12 cellular contexts compared by ENCODE assay signal in the genomic region with DNA sequence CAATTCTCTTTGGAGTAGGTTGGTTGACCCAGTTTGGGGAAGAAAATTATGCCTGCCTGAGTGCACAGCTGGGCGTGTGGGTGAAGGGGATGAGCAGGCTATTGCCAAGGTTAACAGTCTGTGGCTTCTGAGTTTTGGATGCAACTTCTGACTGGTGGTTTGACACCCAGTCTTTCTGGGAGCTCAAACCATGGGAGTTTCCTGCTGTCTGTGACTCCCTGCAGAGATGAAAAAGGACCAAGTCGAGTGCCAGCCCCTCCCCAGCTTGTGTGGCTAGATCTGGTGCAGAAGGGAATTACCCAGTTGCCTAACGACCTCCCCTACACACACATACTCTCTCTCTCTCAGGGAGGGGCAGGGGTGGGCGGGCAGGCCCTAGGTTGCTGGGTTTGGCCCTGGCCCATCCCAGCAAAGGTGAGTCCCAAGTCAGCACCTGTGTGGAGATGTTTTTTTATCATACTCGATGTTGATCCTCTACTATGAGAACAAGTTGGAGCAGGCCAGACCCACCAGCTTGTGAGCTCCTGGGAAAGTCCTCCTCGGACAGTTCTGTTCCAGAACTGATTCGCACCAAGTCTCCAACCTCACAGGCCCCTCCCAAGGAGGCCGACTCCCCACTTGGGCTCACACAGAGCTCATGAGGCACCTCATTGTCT. TPM values are rescaled to one million over a fixed set of nuclear protein-coding genes. Genes with fewer than 3 reads are reported as not detected.
A peak's percentile ranks its signal among the peaks of the same experiment; 100 is the strongest.
DNase-seq lines count a peak whose midpoint lies in the region; ATAC-seq and TF ChIP-seq lines count a peak whose summit lies in the region.
"Had no signal": no experiment of that assay in that cellular context is flagged by ENCODE, and none has a peak within 500 bp of the region (broad histone marks: within the 10 kb centered on the region; RNA-seq: fewer than 3 reads in every experiment).

No MANE protein-coding gene starts in this region.

- no peak for TF ChIP-seq POLR2A in vagina (IDR thresholded peaks at IDR 0.05)

- H3K4me3 ChIP-seq in RWPE2 (ENCODE audit: severe bottlenecking) = no peak overlapping the region
- no peak overlapping the region for H3K4me3 ChIP-seq in vagina
- H3K4me3 ChIP-seq: K562 had no signal

- H3K27ac Mint-ChIP-seq in activated naive CD4-positive, alpha-beta T cell treated with anti-CD3 and anti-CD28 coated beads, Interleukin-2, amount 50 U/mL, for 72 hours = no peak overlapping the region
- H3K27ac Mint-ChIP-seq: nephron progenitor cell had no signal

- H3K36me3 ChIP-seq in RWPE2 (ENCODE audit: low read depth) (peaks cover 50% of the 10 kb centered on the region), vagina (peaks cover 0 to 22% of the 10 kb centered on the region in 2 donors)

- H3K27me3 ChIP-seq in RWPE2 (ENCODE audit: insufficient read depth, poor library complexity, severe bottlenecking) (no peaks in the 10 kb centered on the region), vagina (no peaks in the 10 kb centered on the region)

- intact Hi-C loops in vagina (cut with DNase I) = no loop called here

- no peaks in the 10 kb centered on the region for H3K9me3 Mint-ChIP-seq in activated naive CD4-positive, alpha-beta T cell treated with anti-CD3 and anti-CD28 coated beads, Interleukin-2, amount 50 U/mL, for 72 hours
- H3K9me3 Mint-ChIP-seq: nephron progenitor cell had no signal

- peak; percentile 43 to 85 for ATAC-seq in activated naive CD4-positive, alpha-beta T cell treated with anti-CD3 and anti-CD28 coated beads, Interleukin-2, amount 50 U/mL, for 72 hours
- ATAC-seq in RWPE2 (ENCODE audit: low read depth) (peak; percentile 52), esophagus mucosa (peak; percentile 60), HG03354 (IDR thresholded peaks at IDR 0.05; ENCODE audit: poor library complexity, severe bottlenecking, unreplicated experiment) (no peak)
- ATAC-seq: K562, left colon had no signal

- H3K9me3 ChIP-seq in RWPE2 (ENCODE audit: severe bottlenecking) = no peaks in the 10 kb centered on the region
- no peaks in the 10 kb centered on the region for H3K9me3 ChIP-seq in vagina

- H3K36me3 Mint-ChIP-seq in activated naive CD4-positive, alpha-beta T cell treated with anti-CD3 and anti-CD28 coated beads, Interleukin-2, amount 50 U/mL, for 72 hours = no peaks in the 10 kb centered on the region

- no peak for DNase-seq in activated naive CD4-positive, alpha-beta T cell treated with anti-CD3 and anti-CD28 coated beads, Interleukin-2, amount 50 U/mL, for 72 hours (ENCODE audit: low spot score in 2 of 2)
- DNase-seq in activated naive CD4-positive, alpha-beta T cell (lab: John Stamatoyannopoulos, UW) = no peak
- DNase-seq in RWPE2 (ENCODE audit: low spot score) (peak; percentile 86), vagina (ENCODE audit: extremely low spot score in 2 of 2) (no peak), dedifferentiated amniotic fluid mesenchymal stem cell (ENCODE audit: extremely low spot score) (no peak), midbrain (lab: John Stamatoyannopoulos, UW) (no peak)
- DNase-seq: nephron progenitor cell; stimulated activated CD4-positive, alpha-beta T cell treated with anti-CD3 and anti-CD28 coated beads, Interleukin-12 subunit alpha, Interleukin-12 subunit beta, amount 100 ng/mL, for 4 hours had no signal

- H3K4me1 ChIP-seq in RWPE2 (ENCODE audit: insufficient read depth, poor library complexity, severe bottlenecking) = peaks cover 60% of the 10 kb centered on the region
- peaks cover 75% of the 10 kb centered on the region for H3K4me1 ChIP-seq in vagina

- H3K27ac ChIP-seq in RWPE2 (ENCODE audit: poor library complexity, severe bottlenecking) = peak overlapping the region; percentile 92
- peak overlapping the region; percentile 72 for H3K27ac ChIP-seq in vagina

- TF ChIP-seq CTCF in RWPE2 (IDR thresholded peaks at IDR 0.05; ENCODE audit: poor library complexity, severe bottlenecking) (no peak), vagina (IDR thresholded peaks at IDR 0.05) (no peak)

RNA-seq across cellular contexts. Expression of gene PKP1, which starts 28.2 kb away (rescaled TPM):
- total RNA-seq in activated naive CD4-positive, alpha-beta T cell treated with anti-CD3 and anti-CD28 coated beads, Interleukin-2, amount 50 U/mL, for 72 hours = not detected
- total RNA-seq in esophagus mucosa = 608 TPM
- total RNA-seq in vagina = 409 TPM
- total RNA-seq: K562 had no signal

Comparison
In these comparisons a context has a peak if more than half of its experiments do, and no peak if none do; other contexts are left out.
1. RNA of gene PKP1, which starts 28.2 kb away (total RNA-seq): 608 TPM in esophagus mucosa (single experiment) and 409 TPM in vagina (single experiment); not detected in activated naive CD4-positive, alpha-beta T cell treated with anti-CD3 and anti-CD28 coated beads, Interleukin-2, amount 50 U/mL, for 72 hours; every median in the first group is over 100 times any median in the second.